8 cellular contexts compared by ENCODE assay signal in genomic region chr6:108782231-108783041, GRCh38.
DNase-seq lines count a peak whose midpoint lies in the region; ATAC-seq and TF ChIP-seq lines count a peak whose summit lies in the region.

No MANE protein-coding gene starts in this region.

- no peaks in the 10 kb centered on the region for H3K36me3 ChIP-seq in left lung

- H3K27ac ChIP-seq in left lung, result peak overlapping the region in 1 of 2 donors; percentile 57

- TF ChIP-seq CTCF in left lung (IDR thresholded peaks at IDR 0.05), result peak; percentile 61 to 78

- intact Hi-C loops in dendritic cell treated with granulocyte-macrophage colony-stimulating factor and Interleukin-4, amounts not matched to agents 40 ng/mL and 50 ng/mL, for 4 days (cut with micrococcal nuclease), result loop anchor here (1.0 to 10.0 kb wide), 4 partner anchors 45 to 292 kb away; no protein-coding TSS in a partner anchor
- intact Hi-C loops in left lung (cut with DNase I), result loop anchor here in 1 of 2 donors (5.0 kb wide), 1 partner anchor 240 kb away; no protein-coding TSS in a partner anchor

- H3K27ac Mint-ChIP-seq in activated CD4-positive, alpha-beta T cell treated with anti-CD3 and anti-CD28 coated beads, Interleukin-2, amount 10 ng/mL, durations not matched to agents 7 days and 5 days, result no peak overlapping the region
- peak overlapping the region; percentile 15 for H3K27ac Mint-ChIP-seq in dendritic cell treated with granulocyte-macrophage colony-stimulating factor and Interleukin-4, amounts not matched to agents 40 ng/mL and 50 ng/mL, for 4 days

- ATAC-seq in HG02610 (IDR thresholded peaks at IDR 0.05; ENCODE audit: unreplicated experiment) (peak; percentile 57), left lung (peak; percentile 99), GM21390 (IDR thresholded peaks at IDR 0.05; ENCODE audit: unreplicated experiment) (no peak)

- H3K4me1 Mint-ChIP-seq in activated CD4-positive, alpha-beta T cell treated with anti-CD3 and anti-CD28 coated beads, Interleukin-2, amount 10 ng/mL, durations not matched to agents 7 days and 5 days, result peaks cover 11% of the 10 kb centered on the region
- peaks cover 31% of the 10 kb centered on the region for H3K4me1 Mint-ChIP-seq in dendritic cell treated with granulocyte-macrophage colony-stimulating factor and Interleukin-4, amounts not matched to agents 40 ng/mL and 50 ng/mL, for 4 days (ENCODE audit: low read depth)

- H3K9me3 Mint-ChIP-seq in activated CD4-positive, alpha-beta T cell treated with anti-CD3 and anti-CD28 coated beads, Interleukin-2, amount 10 ng/mL, durations not matched to agents 7 days and 5 days, result no peaks in the 10 kb centered on the region
- no peaks in the 10 kb centered on the region for H3K9me3 Mint-ChIP-seq in dendritic cell treated with granulocyte-macrophage colony-stimulating factor and Interleukin-4, amounts not matched to agents 40 ng/mL and 50 ng/mL, for 4 days

- POLR2A ChIA-PET in activated CD4-positive, alpha-beta T cell treated with anti-CD3 and anti-CD28 coated beads, Interleukin-2, amount 10 ng/mL, durations not matched to agents 7 days and 5 days (lab: Charles Lee), result no interaction called here

- no peaks in the 10 kb centered on the region for H3K9me3 ChIP-seq in left lung

- peak overlapping the region; percentile 62 for H3K4me3 Mint-ChIP-seq in activated CD4-positive, alpha-beta T cell treated with anti-CD3 and anti-CD28 coated beads, Interleukin-2, amount 10 ng/mL, durations not matched to agents 7 days and 5 days
- peak overlapping the region; percentile 77 for H3K4me3 Mint-ChIP-seq in dendritic cell treated with granulocyte-macrophage colony-stimulating factor and Interleukin-4, amounts not matched to agents 40 ng/mL and 50 ng/mL, for 4 days

- H3K4me1 ChIP-seq in left lung, result peaks cover 0 to 18% of the 10 kb centered on the region in 2 donors

- in situ Hi-C loops in Caki2 (cut with HindIII; ENCODE audit: low pct_unique_long_range_greater_than_20kb, low sequenced_read_pairs), result no loop called here

- H3K27me3 Mint-ChIP-seq in activated CD4-positive, alpha-beta T cell treated with anti-CD3 and anti-CD28 coated beads, Interleukin-2, amount 10 ng/mL, durations not matched to agents 7 days and 5 days, result peaks cover 46% of the 10 kb centered on the region
- peaks cover 21% of the 10 kb centered on the region for H3K27me3 Mint-ChIP-seq in dendritic cell treated with granulocyte-macrophage colony-stimulating factor and Interleukin-4, amounts not matched to agents 40 ng/mL and 50 ng/mL, for 4 days

- no peaks in the 10 kb centered on the region for H3K27me3 ChIP-seq in left lung

- DNase-seq in Caki2 (ENCODE audit: low read depth), result peak; percentile 82
- peak; percentile 5 to 76 for DNase-seq in NCI-H446 (lab: John Stamatoyannopoulos, UW)
- DNase-seq in activated CD4-positive, alpha-beta T cell treated with anti-CD3 and anti-CD28 coated beads, Interleukin-2, amount 10 ng/mL, durations not matched to agents 7 days and 5 days, result peak; percentile 85
- DNase-seq in left lung, result peak; percentile 90 to 94
- DNase-seq in stimulated activated CD4-positive, alpha-beta T cell treated with anti-CD3 and anti-CD28 coated beads, Interleukin-1b, Interleukin-23, amount 100 ng/mL, for 48 hours, result peak; percentile 83

- no peaks in the 10 kb centered on the region for H3K36me3 Mint-ChIP-seq in activated CD4-positive, alpha-beta T cell treated with anti-CD3 and anti-CD28 coated beads, Interleukin-2, amount 10 ng/mL, durations not matched to agents 7 days and 5 days (ENCODE audit: low read depth)
- H3K36me3 Mint-ChIP-seq in dendritic cell treated with granulocyte-macrophage colony-stimulating factor and Interleukin-4, amounts not matched to agents 40 ng/mL and 50 ng/mL, for 4 days (ENCODE audit: low read depth), result no peaks in the 10 kb centered on the region

- peak overlapping the region; percentile 37 to 39 for H3K4me3 ChIP-seq in left lung

- CTCF ChIA-PET in activated CD4-positive, alpha-beta T cell treated with anti-CD3 and anti-CD28 coated beads, Interleukin-2, amount 10 ng/mL, durations not matched to agents 7 days and 5 days (lab: Charles Lee), result interaction anchor here (1.5 kb wide), 1 partner anchor 19 kb away, joined by 3 read pairs; no protein-coding TSS in a partner anchor

Comparison
In these comparisons a context has a peak if more than half of its experiments do, and no peak if none do; other contexts are left out.
1. DNase-seq: peak in every context shown above with its lines; median percentile 92 in left lung; 85 in activated CD4-positive, alpha-beta T cell treated with anti-CD3 and anti-CD28 coated beads, Interleukin-2, amount 10 ng/mL, durations not matched to agents 7 days and 5 days; 83 in stimulated activated CD4-positive, alpha-beta T cell treated with anti-CD3 and anti-CD28 coated beads, Interleukin-1b, Interleukin-23, amount 100 ng/mL, for 48 hours; 82 in Caki2; 40 in NCI-H446.